In genomic region chr3:10291139-10291500, GRCh38 we compare ENCODE assay signal across 21 cellular contexts. TPM values are rescaled to one million over a fixed set of nuclear protein-coding genes. Genes with fewer than 3 reads are reported as not detected.
"Had no signal": no experiment of that assay in that cellular context is flagged by ENCODE, and none has a peak within 500 bp of the region (broad histone marks: within the 10 kb centered on the region; RNA-seq: fewer than 3 reads in every experiment).

No MANE protein-coding gene starts in this region.

- H3K36me3 ChIP-seq: prostate gland had no signal

- H3K9me3 Mint-ChIP-seq: activated naive CD4-positive, alpha-beta T cell treated with anti-CD3 and anti-CD28 coated beads for 36 hours; activated naive CD8-positive, alpha-beta T cell treated with anti-CD3 and anti-CD28 coated beads, Interleukin-2, amount 50 U/mL, for 24 hours; neural crest cell; T-cell; type B pancreatic cell had no signal

- H3K27me3 ChIP-seq: gastroesophageal sphincter, heart left ventricle, stomach, testis had no signal

- H3K27ac ChIP-seq: gastroesophageal sphincter, heart left ventricle, prostate gland, skin epidermis, stomach, testis had no signal

- H3K4me3 Mint-ChIP-seq: activated naive CD4-positive, alpha-beta T cell treated with anti-CD3 and anti-CD28 coated beads for 36 hours; activated naive CD8-positive, alpha-beta T cell treated with anti-CD3 and anti-CD28 coated beads, Interleukin-2, amount 50 U/mL, for 24 hours; neural crest cell; T-cell; type B pancreatic cell had no signal

- H3K4me1 ChIP-seq: gastroesophageal sphincter, prostate gland, testis had no signal

- H3K9ac ChIP-seq: SK-N-SH had no signal

- H3K27me3 Mint-ChIP-seq: activated naive CD8-positive, alpha-beta T cell treated with anti-CD3 and anti-CD28 coated beads, Interleukin-2, amount 50 U/mL, for 24 hours; T-cell; type B pancreatic cell had no signal

- DNase-seq: activated CD4-positive, alpha-beta T cell treated with anti-CD3 and anti-CD28 coated beads, Interleukin-2, amount 50 U/mL, for 1 hour; activated CD8-positive, alpha-beta memory T cell treated with anti-CD3 and anti-CD28 coated beads, Interleukin-2, amount 50 U/mL, for 48 hours; activated naive CD4-positive, alpha-beta T cell treated with anti-CD3 and anti-CD28 coated beads for 36 hours; activated naive CD8-positive, alpha-beta T cell treated with anti-CD3 and anti-CD28 coated beads, Interleukin-2, amount 50 U/mL, for 24 hours; cerebellar nuclear complex; cortex of kidney; effector CD4-positive, alpha-beta T cell; heart left ventricle; left ventricle myocardium superior; SK-N-SH; stimulated activated CD4-positive, alpha-beta T cell treated with anti-CD3 and anti-CD28 coated beads, Interleukin-2, amount 100 ng/mL, for 48 hours; stomach; T-cell; testis had no signal

- H3K4me3 ChIP-seq: gastroesophageal sphincter, heart left ventricle, prostate gland, skin epidermis, stomach, testis had no signal

- H3K27ac Mint-ChIP-seq: activated naive CD4-positive, alpha-beta T cell treated with anti-CD3 and anti-CD28 coated beads for 36 hours; type B pancreatic cell had no signal

- H3K4me2 ChIP-seq: SK-N-SH had no signal

- H3K9me3 ChIP-seq: gastroesophageal sphincter, heart left ventricle, prostate gland, SK-N-SH, stomach, testis had no signal

- H3K4me1 Mint-ChIP-seq: neural crest cell had no signal

RNA-seq across cellular contexts. Expression of gene GHRL, which starts 1.6 kb away (rescaled TPM):
- total RNA-seq: activated naive CD4-positive, alpha-beta T cell treated with anti-CD3 and anti-CD28 coated beads for 36 hours; kidney epithelial cell; left ventricle myocardium superior; right cardiac atrium had no signal
- polyA plus RNA-seq: SK-N-SH had no signal
